In the genomic region with DNA sequence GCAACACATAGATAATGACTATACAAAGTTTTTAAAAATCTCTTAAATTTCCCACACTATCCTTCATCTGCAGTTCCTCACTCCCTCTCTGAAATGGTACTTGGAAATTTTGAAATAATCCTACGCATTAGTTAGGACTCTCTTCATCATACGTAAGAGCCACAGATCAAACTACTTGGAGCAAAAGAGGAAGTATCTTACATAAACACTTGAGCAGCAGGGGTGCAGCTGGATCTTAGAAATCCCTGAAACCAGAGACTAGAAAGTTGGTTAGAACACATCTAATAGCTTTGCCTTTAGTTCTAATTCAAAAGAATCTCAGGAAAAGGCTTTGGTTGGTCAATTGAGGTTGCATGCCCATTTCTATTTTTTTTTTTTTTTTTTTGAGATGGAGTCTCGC, we compare ENCODE assay signal across 32 cellular contexts. TPM values are rescaled to one million over a fixed set of nuclear protein-coding genes. Genes with fewer than 3 reads are reported as not detected.
DNase-seq lines count a peak whose midpoint lies in the region; ATAC-seq and TF ChIP-seq lines count a peak whose summit lies in the region.
"Had no signal": no experiment of that assay in that cellular context is flagged by ENCODE, and none has a peak within 500 bp of the region (broad histone marks: within the 10 kb centered on the region; RNA-seq: fewer than 3 reads in every experiment).

No MANE protein-coding gene starts in this region.

- no peaks in the 10 kb centered on the region for H3K36me3 Mint-ChIP-seq in T-cell
- H3K36me3 Mint-ChIP-seq: activated naive CD4-positive, alpha-beta T cell treated with anti-CD3 and anti-CD28 coated beads, Interleukin-2, amount 50 U/mL, for 24 hours; natural killer cell treated with Interleukin-12 subunit alpha and Interleukin-12 subunit beta and Interleukin-15 and Interleukin-18, amount 100 ng/mL, for 72 hours had no signal

- peaks cover 11 to 19% (median 15%) of the 10 kb centered on the region in 3 donors for H3K4me1 Mint-ChIP-seq in T-cell

- H3K27me3 Mint-ChIP-seq in T-cell, result peaks cover 16 to 17% of the 10 kb centered on the region in 2 donors

- H3K36me3 ChIP-seq in left lung, result no peaks in the 10 kb centered on the region
- H3K36me3 ChIP-seq: BE2C, brain microvascular endothelial cell, esophagus muscularis mucosa, stomach had no signal

- no peak overlapping the region for H3K27ac ChIP-seq in left lung
- H3K27ac ChIP-seq: brain microvascular endothelial cell, esophagus muscularis mucosa, psoas muscle, stomach had no signal

- in situ Hi-C loops in KBM-7 (cut with MboI; ENCODE audit: low pct_unique_long_range_greater_than_20kb, low sequenced_read_pairs), result no loop called here

- no peaks in the 10 kb centered on the region for H3K9me3 Mint-ChIP-seq in T-cell
- H3K9me3 Mint-ChIP-seq: activated naive CD4-positive, alpha-beta T cell treated with anti-CD3 and anti-CD28 coated beads, Interleukin-2, amount 50 U/mL, for 24 hours; activated T-helper 2 cell treated with anti-CD3 and anti-CD28 coated beads, Interferon-gamma antibody, Interleukin-2, Interleukin-4, amounts not matched to agents 10 μg/mL and 5 μg/mL and 100 μg/mL, durations not matched to agents 14 hours and 24 hours and 36 hours; natural killer cell treated with Interleukin-12 subunit alpha and Interleukin-12 subunit beta and Interleukin-15 and Interleukin-18, amount 100 ng/mL, for 72 hours had no signal

- DNase-seq in KBM-7 (peak; percentile 75), NOMO-1 (lab: John Stamatoyannopoulos, UW; ENCODE audit: unreplicated experiment in 2 of 2) (peak; percentile 26 to 64), SKM-1 treated with dmso at 0.1 percent for 144 hours (lab: John Stamatoyannopoulos, UW; ENCODE audit: unreplicated experiment) (peak; percentile 75), left lung (no peak), T-cell (no peak), posterior vena cava (ENCODE audit: low spot score) (no peak)
- DNase-seq: ACHN; activated CD4-positive, alpha-beta T cell treated with anti-CD3 and anti-CD28 coated beads for 4 hours; activated CD8-positive, alpha-beta T cell treated with anti-CD3 and anti-CD28 coated beads, Interleukin-2, amount 10 ng/mL, durations not matched to agents 7 days and 5 days; amygdala; BE2C; brain microvascular endothelial cell; cerebellar nuclear complex; HCEC 1CT; head of caudate nucleus; kidney glomerular epithelial cell; NCI-H1417; NCI-H2029; NCI-H2227 treated with DMSO at 0.1 percent for 48 hours; NCI-H526 treated with DMSO at 0.1 percent for 48 hours; NK-92 treated with Interleukin-12 subunit alpha and Interleukin-12 subunit beta, amount 100 ng/mL, for 24 hours; occipital lobe; psoas muscle; stimulated activated CD4-positive, alpha-beta T cell treated with anti-CD3 and anti-CD28 coated beads, Interleukin-2, amount 100 ng/mL, for 48 hours; stomach; T-helper 17 cell had no signal

- H3K4me3 Mint-ChIP-seq in T-cell, result no peak overlapping the region
- H3K4me3 Mint-ChIP-seq: activated CD8-positive, alpha-beta T cell treated with anti-CD3 and anti-CD28 coated beads, Interleukin-2, amount 10 ng/mL, durations not matched to agents 7 days and 5 days; activated naive CD4-positive, alpha-beta T cell treated with anti-CD3 and anti-CD28 coated beads, Interleukin-2, amount 50 U/mL, for 24 hours; natural killer cell treated with Interleukin-12 subunit alpha and Interleukin-12 subunit beta and Interleukin-15 and Interleukin-18, amount 100 ng/mL, for 72 hours; T-helper 17 cell had no signal

- peaks cover 0 to 7% of the 10 kb centered on the region in 2 donors for H3K27me3 ChIP-seq in left lung
- H3K27me3 ChIP-seq: BE2C, brain microvascular endothelial cell had no signal

- POLR2A ChIA-PET in T-cell (lab: Charles Lee), result interaction anchor here in 1 of 2 donors (0.7 kb wide), 1 partner anchor 459 kb away, joined by 4 read pairs; no protein-coding TSS in a partner anchor

- intact Hi-C loops in left lung (cut with DNase I) (no loop called here), posterior vena cava (cut with DNase I) (no loop called here)

- peaks cover 0 to 3% of the 10 kb centered on the region in 2 donors for H3K4me1 ChIP-seq in left lung
- H3K4me1 ChIP-seq: BE2C had no signal

- no peak overlapping the region for H3K27ac Mint-ChIP-seq in T-cell
- H3K27ac Mint-ChIP-seq: activated CD8-positive, alpha-beta T cell treated with anti-CD3 and anti-CD28 coated beads, Interleukin-2, amount 10 ng/mL, durations not matched to agents 7 days and 5 days; activated naive CD4-positive, alpha-beta T cell treated with anti-CD3 and anti-CD28 coated beads, Interleukin-2, amount 50 U/mL, for 24 hours; activated T-helper 2 cell treated with anti-CD3 and anti-CD28 coated beads, Interferon-gamma antibody, Interleukin-2, Interleukin-4, amounts not matched to agents 10 μg/mL and 5 μg/mL and 100 μg/mL, durations not matched to agents 14 hours and 24 hours and 36 hours; natural killer cell treated with Interleukin-12 subunit alpha and Interleukin-12 subunit beta and Interleukin-15 and Interleukin-18, amount 100 ng/mL, for 72 hours; T-helper 17 cell had no signal

- TF ChIP-seq CTCF in left lung (IDR thresholded peaks at IDR 0.05), result no peak

- CTCF ChIA-PET in T-cell (lab: Charles Lee), result interaction anchor here in 1 of 2 donors (0.7 kb wide), 1 partner anchor 65 kb away, joined by 3 read pairs; no protein-coding TSS in a partner anchor

- peak; percentile 67 for ATAC-seq in left lung
- no peak for ATAC-seq in HG03025 (IDR thresholded peaks at IDR 0.05; ENCODE audit: low FRiP score, unreplicated experiment)
- no peak for ATAC-seq in T-cell (replicated peaks in 1 of 4)
- ATAC-seq: activated CD8-positive, alpha-beta T cell treated with anti-CD3 and anti-CD28 coated beads, Interleukin-2, amount 10 ng/mL, durations not matched to agents 7 days and 5 days; natural killer cell treated with Interleukin-12 subunit alpha and Interleukin-12 subunit beta and Interleukin-15 and Interleukin-18, amount 100 ng/mL, for 72 hours; psoas muscle; sciatic nerve; T-helper 17 cell had no signal

- no peak overlapping the region for H3K4me3 ChIP-seq in left lung
- H3K4me3 ChIP-seq: esophagus muscularis mucosa, psoas muscle, stomach had no signal

- no peaks in the 10 kb centered on the region for H3K9me3 ChIP-seq in left lung
- H3K9me3 ChIP-seq: BE2C, esophagus muscularis mucosa, psoas muscle, stomach had no signal

RNA-seq across cellular contexts. Expression of gene ZNF445, which starts 38.8 kb away (rescaled TPM):
- total RNA-seq in left lung, result 10 to 100 TPM; 18.1 to 18.3 TPM
- 10 to 100 TPM; 14.1 to 34.8 (median 29.6) TPM for total RNA-seq in T-cell
- 10 to 100 TPM; 14.8 to 17.6 TPM for total RNA-seq in posterior vena cava

RNA-seq across cellular contexts. Expression of gene ZKSCAN7, which starts 38.8 kb away (rescaled TPM):
- 1 to 10 TPM; 4.0 to 6.0 TPM for total RNA-seq in left lung
- total RNA-seq in T-cell, result 1 to 10 TPM; 1.3 to 6.0 (median 4.2) TPM
- 1 to 10 TPM; 2.3 to 3.9 TPM for total RNA-seq in posterior vena cava

Comparison
In these comparisons a context has a peak if more than half of its experiments do, and no peak if none do; other contexts are left out.
1. DNase-seq: peak in KBM-7 (single experiment), NOMO-1 (2 of 2) and SKM-1 treated with dmso at 0.1 percent for 144 hours (single experiment); none in left lung (0 of 2), T-cell (0 of 34) and posterior vena cava (single experiment).